Comparison of ENCODE assay signal across 1 cellular context in the genomic region with DNA sequence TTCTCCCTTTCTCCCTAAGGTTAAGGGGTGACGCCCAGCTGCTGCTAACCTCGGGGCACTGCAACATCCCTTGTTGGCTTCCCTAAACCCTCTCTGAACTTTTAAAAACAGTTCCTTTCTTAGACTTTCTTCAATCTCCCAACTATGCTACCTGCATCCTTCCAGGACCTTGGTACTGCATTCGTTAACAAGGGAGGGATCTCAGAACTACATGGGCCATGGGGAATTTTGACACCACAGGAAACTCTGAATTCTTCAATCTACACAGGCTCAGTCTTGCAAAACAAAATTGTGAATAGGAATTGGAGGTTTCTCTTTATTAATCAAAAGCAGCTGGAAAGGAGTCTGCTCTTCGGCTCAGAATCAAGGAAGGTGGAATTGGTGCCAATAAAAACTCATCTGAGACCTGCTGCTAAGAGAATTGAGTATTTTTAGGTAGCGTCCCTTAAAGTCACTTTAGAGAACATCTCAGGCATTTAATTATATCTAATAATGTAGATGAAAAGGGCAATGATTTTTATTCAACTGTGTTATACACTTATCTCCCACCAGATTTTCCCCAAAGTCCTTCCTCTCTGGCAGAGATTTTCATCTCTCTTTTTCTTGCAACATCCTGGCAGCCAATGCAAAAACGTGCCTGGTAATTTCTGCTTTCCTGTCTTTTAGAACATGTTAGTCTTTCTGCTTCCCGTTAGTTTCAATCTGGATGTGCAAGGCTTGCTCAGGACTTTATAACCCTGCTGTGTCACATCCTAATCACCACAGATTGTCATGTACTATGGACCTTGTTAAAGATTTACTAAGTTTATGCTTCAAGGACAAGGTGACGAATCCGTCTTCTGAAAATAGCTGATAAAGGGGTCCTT.
TF ChIP-seq lines count a peak whose summit lies in the region.

No MANE protein-coding gene starts in this region.

TF ChIP-seq in HepG2, 621 proteins besides CTCF, POLR2A, EP300 and RAD21 (continued from another document and continues in another):
- TF ChIP-seq, protein P1, sequence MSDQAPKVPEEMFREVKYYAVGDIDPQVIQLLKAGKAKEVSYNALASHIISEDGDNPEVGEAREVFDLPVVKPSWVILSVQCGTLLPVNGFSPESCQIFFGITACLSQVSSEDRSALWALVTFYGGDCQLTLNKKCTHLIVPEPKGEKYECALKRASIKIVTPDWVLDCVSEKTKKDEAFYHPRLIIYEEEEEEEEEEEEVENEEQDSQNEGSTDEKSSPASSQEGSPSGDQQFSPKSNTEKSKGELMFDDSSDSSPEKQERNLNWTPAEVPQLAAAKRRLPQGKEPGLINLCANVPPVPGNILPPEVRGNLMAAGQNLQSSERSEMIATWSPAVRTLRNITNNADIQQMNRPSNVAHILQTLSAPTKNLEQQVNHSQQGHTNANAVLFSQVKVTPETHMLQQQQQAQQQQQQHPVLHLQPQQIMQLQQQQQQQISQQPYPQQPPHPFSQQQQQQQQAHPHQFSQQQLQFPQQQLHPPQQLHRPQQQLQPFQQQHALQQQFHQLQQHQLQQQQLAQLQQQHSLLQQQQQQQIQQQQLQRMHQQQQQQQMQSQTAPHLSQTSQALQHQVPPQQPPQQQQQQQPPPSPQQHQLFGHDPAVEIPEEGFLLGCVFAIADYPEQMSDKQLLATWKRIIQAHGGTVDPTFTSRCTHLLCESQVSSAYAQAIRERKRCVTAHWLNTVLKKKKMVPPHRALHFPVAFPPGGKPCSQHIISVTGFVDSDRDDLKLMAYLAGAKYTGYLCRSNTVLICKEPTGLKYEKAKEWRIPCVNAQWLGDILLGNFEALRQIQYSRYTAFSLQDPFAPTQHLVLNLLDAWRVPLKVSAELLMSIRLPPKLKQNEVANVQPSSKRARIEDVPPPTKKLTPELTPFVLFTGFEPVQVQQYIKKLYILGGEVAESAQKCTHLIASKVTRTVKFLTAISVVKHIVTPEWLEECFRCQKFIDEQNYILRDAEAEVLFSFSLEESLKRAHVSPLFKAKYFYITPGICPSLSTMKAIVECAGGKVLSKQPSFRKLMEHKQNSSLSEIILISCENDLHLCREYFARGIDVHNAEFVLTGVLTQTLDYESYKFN (CRISPR knock-in tag; conservative IDR thresholded peaks at IDR 0.05): peak; percentile 59
- TF ChIP-seq AKNA (CRISPR knock-in tag; IDR thresholded peaks at IDR 0.05; ENCODE audit: borderline replicate concordance): no peak
- TF ChIP-seq ZFP36L2 (CRISPR knock-in tag; IDR thresholded peaks at IDR 0.05): no peak
- no peak for TF ChIP-seq RORA (CRISPR knock-in tag; IDR thresholded peaks at IDR 0.05)
- peak; percentile 64 for TF ChIP-seq HNF1A (IDR thresholded peaks at IDR 0.05; ENCODE audit: low read depth)
- TF ChIP-seq HNF1A (CRISPR knock-in tag; IDR thresholded peaks at IDR 0.05; ENCODE audit: borderline replicate concordance): peak; percentile 56; the same call in 1 of the 2 replicates
- TF ChIP-seq KDM6A (CRISPR knock-in tag; IDR thresholded peaks at IDR 0.05; ENCODE audit: low read depth): 0 out of 2 replicates have a peak, but pooled peaks have one; percentile 21
- TF ChIP-seq GATAD2A (CRISPR knock-in tag; IDR thresholded peaks at IDR 0.05): peak; percentile 28; the same call in 1 of the 2 replicates
- TF ChIP-seq HNF4A (CRISPR knock-in tag; IDR thresholded peaks at IDR 0.05): peak; percentile 39; the same call in 1 of the 2 replicates
- no peak for TF ChIP-seq ZFP90 (CRISPR knock-in tag; IDR thresholded peaks at IDR 0.05; ENCODE audit: borderline replicate concordance)
- no peak for TF ChIP-seq MTF1 (CRISPR knock-in tag; IDR thresholded peaks at IDR 0.05)
- TF ChIP-seq ZNF564 (CRISPR knock-in tag; IDR thresholded peaks at IDR 0.05): no peak
- TF ChIP-seq, protein P2, sequence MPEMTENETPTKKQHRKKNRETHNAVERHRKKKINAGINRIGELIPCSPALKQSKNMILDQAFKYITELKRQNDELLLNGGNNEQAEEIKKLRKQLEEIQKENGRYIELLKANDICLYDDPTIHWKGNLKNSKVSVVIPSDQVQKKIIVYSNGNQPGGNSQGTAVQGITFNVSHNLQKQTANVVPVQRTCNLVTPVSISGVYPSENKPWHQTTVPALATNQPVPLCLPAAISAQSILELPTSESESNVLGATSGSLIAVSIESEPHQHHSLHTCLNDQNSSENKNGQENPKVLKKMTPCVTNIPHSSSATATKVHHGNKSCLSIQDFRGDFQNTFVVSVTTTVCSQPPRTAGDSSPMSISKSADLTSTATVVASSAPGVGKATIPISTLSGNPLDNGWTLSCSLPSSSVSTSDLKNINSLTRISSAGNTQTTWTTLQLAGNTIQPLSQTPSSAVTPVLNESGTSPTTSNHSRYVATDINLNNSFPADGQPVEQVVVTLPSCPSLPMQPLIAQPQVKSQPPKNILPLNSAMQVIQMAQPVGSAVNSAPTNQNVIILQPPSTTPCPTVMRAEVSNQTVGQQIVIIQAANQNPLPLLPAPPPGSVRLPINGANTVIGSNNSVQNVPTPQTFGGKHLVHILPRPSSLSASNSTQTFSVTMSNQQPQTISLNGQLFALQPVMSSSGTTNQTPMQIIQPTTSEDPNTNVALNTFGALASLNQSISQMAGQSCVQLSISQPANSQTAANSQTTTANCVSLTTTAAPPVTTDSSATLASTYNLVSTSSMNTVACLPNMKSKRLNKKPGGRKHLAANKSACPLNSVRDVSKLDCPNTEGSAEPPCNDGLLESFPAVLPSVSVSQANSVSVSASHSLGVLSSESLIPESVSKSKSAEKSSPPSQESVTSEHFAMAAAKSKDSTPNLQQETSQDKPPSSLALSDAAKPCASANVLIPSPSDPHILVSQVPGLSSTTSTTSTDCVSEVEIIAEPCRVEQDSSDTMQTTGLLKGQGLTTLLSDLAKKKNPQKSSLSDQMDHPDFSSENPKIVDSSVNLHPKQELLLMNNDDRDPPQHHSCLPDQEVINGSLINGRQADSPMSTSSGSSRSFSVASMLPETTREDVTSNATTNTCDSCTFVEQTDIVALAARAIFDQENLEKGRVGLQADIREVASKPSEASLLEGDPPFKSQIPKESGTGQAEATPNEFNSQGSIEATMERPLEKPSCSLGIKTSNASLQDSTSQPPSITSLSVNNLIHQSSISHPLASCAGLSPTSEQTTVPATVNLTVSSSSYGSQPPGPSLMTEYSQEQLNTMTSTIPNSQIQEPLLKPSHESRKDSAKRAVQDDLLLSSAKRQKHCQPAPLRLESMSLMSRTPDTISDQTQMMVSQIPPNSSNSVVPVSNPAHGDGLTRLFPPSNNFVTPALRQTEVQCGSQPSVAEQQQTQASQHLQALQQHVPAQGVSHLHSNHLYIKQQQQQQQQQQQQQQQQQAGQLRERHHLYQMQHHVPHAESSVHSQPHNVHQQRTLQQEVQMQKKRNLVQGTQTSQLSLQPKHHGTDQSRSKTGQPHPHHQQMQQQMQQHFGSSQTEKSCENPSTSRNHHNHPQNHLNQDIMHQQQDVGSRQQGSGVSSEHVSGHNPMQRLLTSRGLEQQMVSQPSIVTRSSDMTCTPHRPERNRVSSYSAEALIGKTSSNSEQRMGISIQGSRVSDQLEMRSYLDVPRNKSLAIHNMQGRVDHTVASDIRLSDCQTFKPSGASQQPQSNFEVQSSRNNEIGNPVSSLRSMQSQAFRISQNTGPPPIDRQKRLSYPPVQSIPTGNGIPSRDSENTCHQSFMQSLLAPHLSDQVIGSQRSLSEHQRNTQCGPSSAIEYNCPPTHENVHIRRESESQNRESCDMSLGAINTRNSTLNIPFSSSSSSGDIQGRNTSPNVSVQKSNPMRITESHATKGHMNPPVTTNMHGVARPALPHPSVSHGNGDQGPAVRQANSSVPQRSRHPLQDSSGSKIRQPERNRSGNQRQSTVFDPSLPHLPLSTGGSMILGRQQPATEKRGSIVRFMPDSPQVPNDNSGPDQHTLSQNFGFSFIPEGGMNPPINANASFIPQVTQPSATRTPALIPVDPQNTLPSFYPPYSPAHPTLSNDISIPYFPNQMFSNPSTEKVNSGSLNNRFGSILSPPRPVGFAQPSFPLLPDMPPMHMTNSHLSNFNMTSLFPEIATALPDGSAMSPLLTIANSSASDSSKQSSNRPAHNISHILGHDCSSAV (CRISPR knock-in tag; IDR thresholded peaks at IDR 0.05; ENCODE audit: borderline replicate concordance): no peak
- 0 out of 2 replicates have a peak, but pooled peaks have one; percentile 22 for TF ChIP-seq SAP130 (CRISPR knock-in tag; IDR thresholded peaks at IDR 0.05; ENCODE audit: low read depth)
- no peak for TF ChIP-seq ZNF891 (CRISPR knock-in tag; IDR thresholded peaks at IDR 0.05)
- no peak for TF ChIP-seq ZNF235 (CRISPR knock-in tag; IDR thresholded peaks at IDR 0.05; ENCODE audit: borderline replicate concordance)
- TF ChIP-seq, protein P3, sequence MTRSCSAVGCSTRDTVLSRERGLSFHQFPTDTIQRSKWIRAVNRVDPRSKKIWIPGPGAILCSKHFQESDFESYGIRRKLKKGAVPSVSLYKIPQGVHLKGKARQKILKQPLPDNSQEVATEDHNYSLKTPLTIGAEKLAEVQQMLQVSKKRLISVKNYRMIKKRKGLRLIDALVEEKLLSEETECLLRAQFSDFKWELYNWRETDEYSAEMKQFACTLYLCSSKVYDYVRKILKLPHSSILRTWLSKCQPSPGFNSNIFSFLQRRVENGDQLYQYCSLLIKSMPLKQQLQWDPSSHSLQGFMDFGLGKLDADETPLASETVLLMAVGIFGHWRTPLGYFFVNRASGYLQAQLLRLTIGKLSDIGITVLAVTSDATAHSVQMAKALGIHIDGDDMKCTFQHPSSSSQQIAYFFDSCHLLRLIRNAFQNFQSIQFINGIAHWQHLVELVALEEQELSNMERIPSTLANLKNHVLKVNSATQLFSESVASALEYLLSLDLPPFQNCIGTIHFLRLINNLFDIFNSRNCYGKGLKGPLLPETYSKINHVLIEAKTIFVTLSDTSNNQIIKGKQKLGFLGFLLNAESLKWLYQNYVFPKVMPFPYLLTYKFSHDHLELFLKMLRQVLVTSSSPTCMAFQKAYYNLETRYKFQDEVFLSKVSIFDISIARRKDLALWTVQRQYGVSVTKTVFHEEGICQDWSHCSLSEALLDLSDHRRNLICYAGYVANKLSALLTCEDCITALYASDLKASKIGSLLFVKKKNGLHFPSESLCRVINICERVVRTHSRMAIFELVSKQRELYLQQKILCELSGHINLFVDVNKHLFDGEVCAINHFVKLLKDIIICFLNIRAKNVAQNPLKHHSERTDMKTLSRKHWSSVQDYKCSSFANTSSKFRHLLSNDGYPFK (CRISPR knock-in tag; IDR thresholded peaks at IDR 0.05; ENCODE audit: borderline replicate concordance): no peak
- no peak for TF ChIP-seq TOE1 (CRISPR knock-in tag; IDR thresholded peaks at IDR 0.05)
- TF ChIP-seq DRAP1 (CRISPR knock-in tag; IDR thresholded peaks at IDR 0.05): peak; percentile 21; the same call in 1 of the 2 replicates
- TF ChIP-seq HNF4G (IDR thresholded peaks at IDR 0.05; ENCODE audit: borderline replicate concordance, low read depth, low read length): 0 out of 2 replicates have a peak, but pooled peaks have one; percentile 19
- TF ChIP-seq HNF4G (CRISPR knock-in tag; IDR thresholded peaks at IDR 0.05; ENCODE audit: borderline replicate concordance, low read depth): no peak
- no peak for TF ChIP-seq MIER2 (CRISPR knock-in tag; IDR thresholded peaks at IDR 0.05)
- TF ChIP-seq ZSCAN29 (CRISPR knock-in tag; conservative IDR thresholded peaks at IDR 0.05): peak; percentile 32; the same call in 1 of the 2 replicates
